1 cellular context compared by ENCODE assay signal in the genomic region with DNA sequence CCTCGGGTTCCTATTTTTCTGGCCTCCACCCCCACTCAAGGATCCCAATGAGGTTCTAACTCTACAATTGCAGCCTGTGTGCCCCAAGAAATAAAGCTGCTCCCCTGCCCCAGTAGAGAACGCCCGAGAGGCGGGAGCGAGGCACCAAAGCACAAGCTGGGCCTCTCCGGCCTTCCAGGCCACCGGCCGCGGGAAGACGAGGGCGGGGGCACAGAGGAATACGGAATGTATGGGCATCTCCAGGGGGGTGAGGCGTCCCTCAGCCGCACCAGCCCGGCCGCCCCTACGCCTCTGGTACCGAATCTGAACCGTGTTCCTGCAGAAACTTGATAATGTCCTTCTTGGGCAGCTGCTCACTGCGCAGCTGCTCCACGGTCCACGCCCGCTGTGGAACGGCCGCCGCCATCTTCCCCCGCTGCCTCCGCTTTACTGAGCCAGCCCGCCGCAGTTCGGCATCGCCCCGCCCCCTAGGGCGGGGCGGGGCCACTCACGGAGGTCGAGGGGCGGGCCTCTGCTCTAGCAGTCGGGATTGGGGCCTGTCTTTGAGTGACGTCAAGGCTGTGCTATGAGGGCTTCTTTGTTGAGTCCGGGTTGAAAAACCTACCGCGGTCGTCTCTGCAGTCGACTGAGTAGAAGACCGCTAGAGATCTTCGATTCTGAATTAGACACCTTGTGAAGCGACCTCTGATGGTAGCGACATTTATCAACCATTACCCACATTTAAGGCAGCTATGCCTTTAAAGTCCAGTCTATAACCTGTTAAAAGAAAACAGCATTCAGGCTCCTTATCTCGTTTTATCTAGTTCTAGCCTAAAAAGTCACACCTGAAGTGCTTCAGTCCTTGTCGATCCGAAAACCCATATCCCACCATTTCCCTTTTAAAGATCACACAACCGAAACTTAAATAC.
A peak's percentile ranks its signal among the peaks of the same experiment; 100 is the strongest.
TF ChIP-seq lines count a peak whose summit lies in the region.

A gene (minus strand): TSS at position 431 of the 908 bp plus-strand sequence. CDS start 25 bp downstream, at position 406.

TF ChIP-seq in HepG2, 621 proteins besides CTCF, POLR2A, EP300 and RAD21 (continued from another document and continues in another):
- TF ChIP-seq, protein P1, sequence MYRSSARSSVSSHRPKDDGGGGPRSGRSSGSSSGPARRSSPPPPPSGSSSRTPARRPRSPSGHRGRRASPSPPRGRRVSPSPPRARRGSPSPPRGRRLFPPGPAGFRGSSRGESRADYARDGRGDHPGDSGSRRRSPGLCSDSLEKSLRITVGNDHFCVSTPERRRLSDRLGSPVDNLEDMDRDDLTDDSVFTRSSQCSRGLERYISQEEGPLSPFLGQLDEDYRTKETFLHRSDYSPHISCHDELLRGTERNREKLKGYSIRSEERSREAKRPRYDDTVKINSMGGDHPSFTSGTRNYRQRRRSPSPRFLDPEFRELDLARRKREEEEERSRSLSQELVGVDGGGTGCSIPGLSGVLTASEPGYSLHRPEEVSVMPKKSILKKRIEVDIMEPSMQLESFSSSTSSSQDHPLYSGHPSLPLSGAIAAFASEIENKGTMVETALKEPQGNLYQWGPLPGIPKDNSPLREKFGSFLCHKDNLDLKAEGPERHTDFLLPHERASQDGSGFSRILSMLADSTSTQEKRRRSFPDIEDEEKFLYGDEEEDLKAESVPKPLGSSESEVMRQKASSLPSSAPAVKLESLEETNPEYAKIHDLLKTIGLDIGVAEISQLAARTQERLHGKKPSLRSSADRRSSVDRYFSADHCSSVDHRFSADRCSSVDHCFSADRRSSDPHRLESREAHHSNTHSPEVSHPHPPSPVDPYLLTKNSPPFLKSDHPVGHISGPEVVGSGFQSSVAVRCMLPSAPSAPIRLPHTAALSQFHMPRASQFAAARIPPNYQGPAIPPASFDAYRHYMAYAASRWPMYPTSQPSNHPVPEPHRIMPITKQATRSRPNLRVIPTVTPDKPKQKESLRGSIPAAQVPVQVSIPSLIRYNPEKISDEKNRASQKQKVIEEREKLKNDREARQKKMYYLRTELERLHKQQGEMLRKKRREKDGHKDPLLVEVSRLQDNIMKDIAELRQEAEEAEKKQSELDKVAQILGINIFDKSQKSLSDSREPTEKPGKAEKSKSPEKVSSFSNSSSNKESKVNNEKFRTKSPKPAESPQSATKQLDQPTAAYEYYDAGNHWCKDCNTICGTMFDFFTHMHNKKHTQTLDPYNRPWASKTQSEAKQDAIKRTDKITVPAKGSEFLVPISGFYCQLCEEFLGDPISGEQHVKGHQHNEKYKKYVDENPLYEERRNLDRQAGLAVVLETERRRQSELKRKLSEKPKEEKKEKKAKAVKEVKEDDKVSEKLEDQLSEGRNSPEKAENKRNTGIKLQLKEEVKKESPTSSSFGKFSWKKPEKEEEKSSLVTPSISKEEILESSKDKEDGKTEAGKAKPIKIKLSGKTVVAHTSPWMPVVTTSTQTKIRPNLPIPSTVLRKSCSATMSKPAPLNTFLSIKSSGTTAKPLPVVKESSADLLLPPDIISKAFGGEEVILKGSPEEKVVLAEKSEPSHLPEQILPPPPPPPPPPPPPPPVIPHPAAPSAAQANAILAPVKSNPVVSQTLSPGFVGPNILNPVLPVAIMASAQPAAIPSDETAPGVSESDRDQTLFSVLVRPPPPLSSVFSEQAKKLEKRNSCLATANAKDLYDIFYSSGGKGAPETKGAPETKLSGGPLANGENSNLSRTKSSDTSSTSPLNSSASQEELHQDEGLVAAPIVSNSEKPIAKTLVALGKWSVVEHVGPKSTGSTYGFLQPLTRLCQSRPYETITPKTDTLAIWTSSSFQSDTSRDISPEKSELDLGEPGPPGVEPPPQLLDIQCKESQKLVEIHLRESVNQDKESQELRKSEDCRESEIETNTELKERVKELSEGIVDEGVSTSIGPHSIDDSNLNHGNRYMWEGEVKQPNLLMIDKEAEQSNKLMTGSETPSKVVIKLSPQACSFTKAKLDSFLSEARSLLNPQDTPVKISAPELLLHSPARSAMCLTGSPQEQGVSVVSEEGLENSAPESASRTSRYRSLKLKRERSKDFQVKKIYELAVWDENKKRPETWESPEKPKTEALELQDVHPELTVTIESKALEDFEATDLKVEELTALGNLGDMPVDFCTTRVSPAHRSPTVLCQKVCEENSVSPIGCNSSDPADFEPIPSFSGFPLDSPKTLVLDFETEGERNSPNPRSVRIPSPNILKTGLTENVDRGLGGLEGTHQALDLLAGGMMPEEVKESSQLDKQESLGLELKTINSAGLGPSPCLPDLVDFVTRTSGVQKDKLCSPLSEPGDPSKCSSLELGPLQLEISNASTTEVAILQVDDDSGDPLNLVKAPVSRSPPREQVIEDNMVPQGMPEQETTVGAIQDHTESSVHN (CRISPR knock-in tag; IDR thresholded peaks at IDR 0.05), result no peak
- TF ChIP-seq DNMT3B (CRISPR knock-in tag; conservative IDR thresholded peaks at IDR 0.05), result no peak; the same call in 1 of the 2 replicates
- no peak for TF ChIP-seq ZNF720 (CRISPR knock-in tag; IDR thresholded peaks at IDR 0.05)
- no peak; a peak in 2 of 4 replicates for TF ChIP-seq NR2F1 (CRISPR knock-in tag; IDR thresholded peaks at IDR 0.05)
- TF ChIP-seq THAP11 (CRISPR knock-in tag; IDR thresholded peaks at IDR 0.05), result peak; percentile 71
- TF ChIP-seq, protein P2, sequence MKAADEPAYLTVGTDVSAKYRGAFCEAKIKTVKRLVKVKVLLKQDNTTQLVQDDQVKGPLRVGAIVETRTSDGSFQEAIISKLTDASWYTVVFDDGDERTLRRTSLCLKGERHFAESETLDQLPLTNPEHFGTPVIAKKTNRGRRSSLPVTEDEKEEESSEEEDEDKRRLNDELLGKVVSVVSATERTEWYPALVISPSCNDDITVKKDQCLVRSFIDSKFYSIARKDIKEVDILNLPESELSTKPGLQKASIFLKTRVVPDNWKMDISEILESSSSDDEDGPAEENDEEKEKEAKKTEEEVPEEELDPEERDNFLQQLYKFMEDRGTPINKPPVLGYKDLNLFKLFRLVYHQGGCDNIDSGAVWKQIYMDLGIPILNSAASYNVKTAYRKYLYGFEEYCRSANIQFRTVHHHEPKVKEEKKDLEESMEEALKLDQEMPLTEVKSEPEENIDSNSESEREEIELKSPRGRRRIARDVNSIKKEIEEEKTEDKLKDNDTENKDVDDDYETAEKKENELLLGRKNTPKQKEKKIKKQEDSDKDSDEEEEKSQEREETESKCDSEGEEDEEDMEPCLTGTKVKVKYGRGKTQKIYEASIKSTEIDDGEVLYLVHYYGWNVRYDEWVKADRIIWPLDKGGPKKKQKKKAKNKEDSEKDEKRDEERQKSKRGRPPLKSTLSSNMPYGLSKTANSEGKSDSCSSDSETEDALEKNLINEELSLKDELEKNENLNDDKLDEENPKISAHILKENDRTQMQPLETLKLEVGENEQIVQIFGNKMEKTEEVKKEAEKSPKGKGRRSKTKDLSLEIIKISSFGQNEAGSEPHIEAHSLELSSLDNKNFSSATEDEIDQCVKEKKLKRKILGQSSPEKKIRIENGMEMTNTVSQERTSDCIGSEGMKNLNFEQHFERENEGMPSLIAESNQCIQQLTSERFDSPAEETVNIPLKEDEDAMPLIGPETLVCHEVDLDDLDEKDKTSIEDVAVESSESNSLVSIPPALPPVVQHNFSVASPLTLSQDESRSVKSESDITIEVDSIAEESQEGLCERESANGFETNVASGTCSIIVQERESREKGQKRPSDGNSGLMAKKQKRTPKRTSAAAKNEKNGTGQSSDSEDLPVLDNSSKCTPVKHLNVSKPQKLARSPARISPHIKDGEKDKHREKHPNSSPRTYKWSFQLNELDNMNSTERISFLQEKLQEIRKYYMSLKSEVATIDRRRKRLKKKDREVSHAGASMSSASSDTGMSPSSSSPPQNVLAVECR (CRISPR knock-in tag; IDR thresholded peaks at IDR 0.05; ENCODE audit: borderline replicate concordance), result peak; percentile 88
- no peak for TF ChIP-seq PAWR (CRISPR knock-in tag; IDR thresholded peaks at IDR 0.05; ENCODE audit: borderline replicate concordance)
- TF ChIP-seq HIVEP1 (CRISPR knock-in tag; IDR thresholded peaks at IDR 0.05), result no peak
- TF ChIP-seq ZNF878 (CRISPR knock-in tag; IDR thresholded peaks at IDR 0.05), result peak; percentile 27; the same call in 1 of the 2 replicates
- 0 out of 2 replicates have a peak, but pooled peaks have one; percentile 38 for TF ChIP-seq ZNF546 (CRISPR knock-in tag; conservative IDR thresholded peaks at IDR 0.05)
- TF ChIP-seq SIN3A (IDR thresholded peaks at IDR 0.05; ENCODE audit: borderline replicate concordance, low read depth, low read length), result peak; percentile 75; the same call in 1 of the 2 replicates
- TF ChIP-seq, protein P3, sequence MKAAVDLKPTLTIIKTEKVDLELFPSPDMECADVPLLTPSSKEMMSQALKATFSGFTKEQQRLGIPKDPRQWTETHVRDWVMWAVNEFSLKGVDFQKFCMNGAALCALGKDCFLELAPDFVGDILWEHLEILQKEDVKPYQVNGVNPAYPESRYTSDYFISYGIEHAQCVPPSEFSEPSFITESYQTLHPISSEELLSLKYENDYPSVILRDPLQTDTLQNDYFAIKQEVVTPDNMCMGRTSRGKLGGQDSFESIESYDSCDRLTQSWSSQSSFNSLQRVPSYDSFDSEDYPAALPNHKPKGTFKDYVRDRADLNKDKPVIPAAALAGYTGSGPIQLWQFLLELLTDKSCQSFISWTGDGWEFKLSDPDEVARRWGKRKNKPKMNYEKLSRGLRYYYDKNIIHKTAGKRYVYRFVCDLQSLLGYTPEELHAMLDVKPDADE (CRISPR knock-in tag; IDR thresholded peaks at IDR 0.05), result no peak
- TF ChIP-seq ZNF256 (CRISPR knock-in tag; conservative IDR thresholded peaks at IDR 0.05), result no peak
- TF ChIP-seq U2AF1 (optimal IDR thresholded peaks at IDR 0.05; ENCODE audit: low read depth, low read length), result no peak
- no peak for TF ChIP-seq ZNF44 (CRISPR knock-in tag; IDR thresholded peaks at IDR 0.05)
- TF ChIP-seq, protein P4, sequence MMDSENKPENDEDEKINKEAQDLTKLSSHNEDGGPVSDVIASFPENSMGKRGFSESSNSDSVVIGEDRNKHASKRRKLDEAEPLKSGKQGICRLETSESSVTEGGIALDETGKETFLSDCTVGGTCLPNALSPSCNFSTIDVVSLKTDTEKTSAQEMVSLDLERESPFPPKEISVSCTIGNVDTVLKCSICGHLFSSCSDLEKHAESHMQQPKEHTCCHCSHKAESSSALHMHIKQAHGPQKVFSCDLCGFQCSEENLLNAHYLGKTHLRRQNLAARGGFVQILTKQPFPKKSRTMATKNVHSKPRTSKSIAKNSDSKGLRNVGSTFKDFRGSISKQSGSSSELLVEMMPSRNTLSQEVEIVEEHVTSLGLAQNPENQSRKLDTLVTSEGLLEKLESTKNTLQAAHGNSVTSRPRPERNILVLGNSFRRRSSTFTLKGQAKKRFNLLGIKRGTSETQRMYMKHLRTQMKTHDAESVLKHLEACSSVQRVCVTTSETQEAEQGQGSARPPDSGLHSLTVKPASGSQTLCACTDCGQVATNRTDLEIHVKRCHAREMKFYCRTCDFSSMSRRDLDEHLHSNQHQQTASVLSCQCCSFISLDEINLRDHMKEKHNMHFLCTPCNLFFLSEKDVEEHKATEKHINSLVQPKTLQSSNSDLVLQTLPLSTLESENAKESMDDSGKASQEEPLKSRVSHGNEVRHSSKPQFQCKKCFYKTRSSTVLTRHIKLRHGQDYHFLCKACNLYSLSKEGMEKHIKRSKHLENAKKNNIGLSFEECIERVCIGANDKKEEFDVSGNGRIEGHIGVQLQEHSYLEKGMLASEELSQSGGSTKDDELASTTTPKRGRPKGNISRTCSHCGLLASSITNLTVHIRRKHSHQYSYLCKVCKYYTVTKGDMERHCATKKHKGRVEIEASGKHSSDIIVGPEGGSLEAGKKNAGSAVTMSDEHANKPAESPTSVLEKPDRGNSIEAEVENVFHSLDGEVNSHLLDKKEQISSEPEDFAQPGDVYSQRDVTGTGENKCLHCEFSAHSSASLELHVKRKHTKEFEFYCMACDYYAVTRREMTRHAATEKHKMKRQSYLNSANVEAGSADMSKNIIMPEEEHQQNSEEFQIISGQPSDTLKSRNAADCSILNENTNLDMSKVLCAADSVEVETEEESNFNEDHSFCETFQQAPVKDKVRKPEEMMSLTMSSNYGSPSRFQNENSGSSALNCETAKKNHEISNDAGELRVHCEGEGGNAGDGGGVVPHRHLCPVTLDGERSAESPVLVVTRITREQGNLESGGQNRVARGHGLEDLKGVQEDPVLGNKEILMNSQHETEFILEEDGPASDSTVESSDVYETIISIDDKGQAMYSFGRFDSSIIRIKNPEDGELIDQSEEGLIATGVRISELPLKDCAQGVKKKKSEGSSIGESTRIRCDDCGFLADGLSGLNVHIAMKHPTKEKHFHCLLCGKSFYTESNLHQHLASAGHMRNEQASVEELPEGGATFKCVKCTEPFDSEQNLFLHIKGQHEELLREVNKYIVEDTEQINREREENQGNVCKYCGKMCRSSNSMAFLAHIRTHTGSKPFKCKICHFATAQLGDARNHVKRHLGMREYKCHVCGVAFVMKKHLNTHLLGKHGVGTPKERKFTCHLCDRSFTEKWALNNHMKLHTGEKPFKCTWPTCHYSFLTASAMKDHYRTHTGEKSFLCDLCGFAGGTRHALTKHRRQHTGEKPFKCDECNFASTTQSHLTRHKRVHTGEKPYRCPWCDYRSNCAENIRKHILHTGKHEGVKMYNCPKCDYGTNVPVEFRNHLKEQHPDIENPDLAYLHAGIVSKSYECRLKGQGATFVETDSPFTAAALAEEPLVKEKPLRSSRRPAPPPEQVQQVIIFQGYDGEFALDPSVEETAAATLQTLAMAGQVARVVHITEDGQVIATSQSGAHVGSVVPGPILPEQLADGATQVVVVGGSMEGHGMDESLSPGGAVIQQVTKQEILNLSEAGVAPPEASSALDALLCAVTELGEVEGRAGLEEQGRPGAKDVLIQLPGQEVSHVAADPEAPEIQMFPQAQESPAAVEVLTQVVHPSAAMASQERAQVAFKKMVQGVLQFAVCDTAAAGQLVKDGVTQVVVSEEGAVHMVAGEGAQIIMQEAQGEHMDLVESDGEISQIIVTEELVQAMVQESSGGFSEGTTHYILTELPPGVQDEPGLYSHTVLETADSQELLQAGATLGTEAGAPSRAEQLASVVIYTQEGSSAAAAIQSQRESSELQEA (CRISPR knock-in tag; IDR thresholded peaks at IDR 0.05; ENCODE audit: not compliant biosample characterization), result peak; percentile 71
- TF ChIP-seq ZNF737 (CRISPR knock-in tag; IDR thresholded peaks at IDR 0.05; ENCODE audit: borderline replicate concordance), result no peak; the same call in 1 of the 2 replicates
- peak; percentile 52; the same call in 1 of the 2 replicates for TF ChIP-seq ARNTL (CRISPR knock-in tag; IDR thresholded peaks at IDR 0.05)
- TF ChIP-seq NFYC (CRISPR knock-in tag; IDR thresholded peaks at IDR 0.05), result peak; percentile 88
- no peak for TF ChIP-seq ZNF577 (CRISPR knock-in tag; IDR thresholded peaks at IDR 0.05; ENCODE audit: borderline replicate concordance, low read depth)
- no peak for TF ChIP-seq GTF3A (CRISPR knock-in tag; conservative IDR thresholded peaks at IDR 0.05)
- no peak for TF ChIP-seq ZNF550 (CRISPR knock-in tag; IDR thresholded peaks at IDR 0.05; ENCODE audit: borderline replicate concordance)
- TF ChIP-seq CAMTA2 (CRISPR knock-in tag; IDR thresholded peaks at IDR 0.05; ENCODE audit: borderline replicate concordance), result no peak
- TF ChIP-seq RBFOX2 (IDR thresholded peaks at IDR 0.05; ENCODE audit: low read depth, low read length), result peak; percentile 90
- no peak for TF ChIP-seq ZNF572 (CRISPR knock-in tag; IDR thresholded peaks at IDR 0.05)
- TF ChIP-seq, protein P5, sequence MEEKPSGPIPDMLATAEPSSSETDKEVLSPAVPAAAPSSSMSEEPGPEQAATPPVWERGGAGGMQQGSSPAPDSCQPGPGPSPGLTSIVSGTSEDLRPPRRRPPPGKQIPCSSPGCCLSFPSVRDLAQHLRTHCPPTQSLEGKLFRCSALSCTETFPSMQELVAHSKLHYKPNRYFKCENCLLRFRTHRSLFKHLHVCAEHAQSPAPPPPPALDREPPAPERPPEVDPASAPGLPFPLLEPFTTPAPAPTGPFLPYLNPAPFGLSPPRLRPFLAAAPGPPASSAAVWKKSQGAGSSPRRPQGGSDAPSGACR (CRISPR knock-in tag; IDR thresholded peaks at IDR 0.05), result no peak
- TF ChIP-seq ZNF703 (CRISPR knock-in tag; IDR thresholded peaks at IDR 0.05; ENCODE audit: borderline replicate concordance), result no peak
- TF ChIP-seq NPAS2 (CRISPR knock-in tag; IDR thresholded peaks at IDR 0.05; ENCODE audit: borderline replicate concordance), result no peak
- no peak for TF ChIP-seq MTF1 (CRISPR knock-in tag; IDR thresholded peaks at IDR 0.05)
